ENCODE assay signal across 2 cellular contexts in genomic region chr22:16559996-16560395, GRCh38. TPM values are rescaled to one million over a fixed set of nuclear protein-coding genes. Genes with fewer than 3 reads are reported as not detected.
"Had no signal": no experiment of that assay in that cellular context is flagged by ENCODE, and none has a peak within 500 bp of the region (broad histone marks: within the 10 kb centered on the region; RNA-seq: fewer than 3 reads in every experiment).

No MANE protein-coding gene starts in this region.

RNA-seq across cellular contexts. Expression of gene CCT8L2, which starts 32.6 kb away (rescaled TPM):
- total RNA-seq: G401, GM12878 had no signal
- polyA plus RNA-seq: GM12878 had no signal
